In genomic region chr19:45115809-45116615, GRCh38 we compare ENCODE assay signal across 11 cellular contexts. TPM values are rescaled to one million over a fixed set of nuclear protein-coding genes. Genes with fewer than 3 reads are reported as not detected.
DNase-seq lines count a peak whose midpoint lies in the region; ATAC-seq and TF ChIP-seq lines count a peak whose summit lies in the region.
"Had no signal": no experiment of that assay in that cellular context is flagged by ENCODE, and none has a peak within 500 bp of the region (broad histone marks: within the 10 kb centered on the region; RNA-seq: fewer than 3 reads in every experiment).

No MANE protein-coding gene starts in this region.

- no peak overlapping the region for H2AFZ ChIP-seq in GM23338

- H3K4me1 Mint-ChIP-seq in GM23338 = peaks cover 12% of the 10 kb centered on the region
- peaks cover 30 to 35% of the 10 kb centered on the region in 2 donors for H3K4me1 Mint-ChIP-seq in effector memory CD8-positive, alpha-beta T cell (ENCODE audit: low read depth in 2 of 2)

- no peaks in the 10 kb centered on the region; the same call in 2 of the 3 replicates for H3K36me3 Mint-ChIP-seq in GM23338 (ENCODE audit: low read depth)
- peaks cover 5% of the 10 kb centered on the region for H3K36me3 Mint-ChIP-seq in effector memory CD8-positive, alpha-beta T cell (ENCODE audit: insufficient read depth)

- 0 out of 2 replicates have a peak overlapping the region, but pooled peaks have one; percentile 31 for H3K27ac Mint-ChIP-seq in GM23338
- peak overlapping the region in 1 of 2 donors; percentile 71 for H3K27ac Mint-ChIP-seq in effector memory CD8-positive, alpha-beta T cell

- H3K36me3 ChIP-seq in BE2C (no peaks in the 10 kb centered on the region; the same call in 1 of the 2 replicates), GM23338 (ENCODE audit: insufficient read depth) (no peaks in the 10 kb centered on the region), body of pancreas (replicated peaks in 1 of 2; ENCODE audit: insufficient read depth in 1 of 2, low read depth in 2 of 2) (no peaks in the 10 kb centered on the region), transverse colon (no peaks in the 10 kb centered on the region)

- no peaks in the 10 kb centered on the region for H3K9me3 Mint-ChIP-seq in GM23338
- H3K9me3 Mint-ChIP-seq in effector memory CD8-positive, alpha-beta T cell = no peaks in the 10 kb centered on the region

- H3K79me2 ChIP-seq in GM23338 (replicated peaks; ENCODE audit: insufficient read depth) = peaks cover 86% of the 10 kb centered on the region

- peaks cover 12% of the 10 kb centered on the region for H3K27me3 Mint-ChIP-seq in GM23338 (ENCODE audit: insufficient read depth, low read depth, poor library complexity)
- H3K27me3 Mint-ChIP-seq in effector memory CD8-positive, alpha-beta T cell = no peaks in the 10 kb centered on the region

- TF ChIP-seq POLR2A in body of pancreas (IDR thresholded peaks at IDR 0.05) (no peak), transverse colon (IDR thresholded peaks at IDR 0.05) (no peak)

- DNase-seq in BE2C (peak; percentile 47), GM23338 (ENCODE audit: low spot score) (no peak), NCI-H510A treated with DMSO at 0.1 percent for 48 hours (lab: John Stamatoyannopoulos, UW) (peak; percentile 42), left lobe of liver (ENCODE audit: low spot score) (no peak), body of pancreas (no peak), COLO829 (ENCODE audit: low spot score) (no peak), transverse colon (no peak)
- DNase-seq in effector memory CD8-positive, alpha-beta T cell = no peak
- DNase-seq: erythroblast; NK-92 treated with Interleukin-12 subunit alpha and Interleukin-12 subunit beta, amount 100 ng/mL, for 24 hours had no signal

- H3K9me3 ChIP-seq in BE2C (no peaks in the 10 kb centered on the region), body of pancreas (no peaks in the 10 kb centered on the region), transverse colon (no peaks in the 10 kb centered on the region)

- H3F3A ChIP-seq in GM23338 (replicated peaks; ENCODE audit: low read depth) = no peaks in the 10 kb centered on the region

- no peak overlapping the region for H3K27ac ChIP-seq in GM23338 (ENCODE audit: low read depth)
- no peak overlapping the region for H3K27ac ChIP-seq in body of pancreas
- H3K27ac ChIP-seq in transverse colon = no peak overlapping the region
- H3K27ac ChIP-seq: skin epidermis had no signal

- no peaks in the 10 kb centered on the region for H3K9me2 ChIP-seq in GM23338 (ENCODE audit: insufficient read depth)

- intact Hi-C loops in body of pancreas (cut with DNase I) (no loop called here), transverse colon (cut with DNase I; ENCODE audit: low total_unique reads) (loop anchor here (5.0 kb wide), 1 partner anchor 981 kb away; no protein-coding TSS in a partner anchor)

- no peak for TF ChIP-seq EP300 in transverse colon (IDR thresholded peaks at IDR 0.05; ENCODE audit: low read depth)

- no peak overlapping the region for H3K4me3 ChIP-seq in BE2C (ENCODE audit: low read depth, low read length)
- no peak overlapping the region for H3K4me3 ChIP-seq in GM23338
- no peak overlapping the region for H3K4me3 ChIP-seq in body of pancreas
- H3K4me3 ChIP-seq in transverse colon = no peak overlapping the region
- H3K4me3 ChIP-seq: skin epidermis had no signal

- no peak overlapping the region; the same call in 2 of the 3 replicates for H3K4me3 Mint-ChIP-seq in GM23338
- peak overlapping the region; percentile 40 to 76 for H3K4me3 Mint-ChIP-seq in effector memory CD8-positive, alpha-beta T cell

- TF ChIP-seq CTCF in BE2C (IDR thresholded peaks at IDR 0.05; ENCODE audit: low read depth, low read length) (no peak), GM23338 (conservative IDR thresholded peaks at IDR 0.05; ENCODE audit: low read depth in 2 of 2) (peak in 1 of 2 experiments; percentile 30; a peak in 2 of 4 replicates), body of pancreas (IDR thresholded peaks at IDR 0.05) (no peak), transverse colon (IDR thresholded peaks at IDR 0.05) (no peak)

- WGBS in body of pancreas, 2 donors = 89 to 93% methylated on average over 15 to 20 of the region's 21 CpGs
- WGBS in transverse colon (ENCODE audit: low coverage in 1 of 2), 2 donors = 88 to 95% methylated on average over 4 to 16 of the region's 21 CpGs

- no peak overlapping the region for H3K4me2 ChIP-seq in GM23338

- H3K4me1 ChIP-seq in BE2C (peaks cover 14% of the 10 kb centered on the region), GM23338 (ENCODE audit: insufficient read depth) (no peaks in the 10 kb centered on the region; the same call in 1 of the 2 replicates), body of pancreas (peaks cover 42% of the 10 kb centered on the region), transverse colon (peaks cover 21 to 70% (median 58%) of the 10 kb centered on the region in 4 donors)

- H3K27me3 ChIP-seq in BE2C (no peaks in the 10 kb centered on the region), GM23338 (ENCODE audit: insufficient read depth) (no peaks in the 10 kb centered on the region), body of pancreas (no peaks in the 10 kb centered on the region), transverse colon (no peaks in the 10 kb centered on the region)

- ATAC-seq in GM23338 (peak; percentile 10; the same call in 1 of the 3 replicates), left lobe of liver (no peak), body of pancreas (no peak)
- ATAC-seq in effector memory CD8-positive, alpha-beta T cell (replicated peaks) = no peak

- in situ Hi-C loops in transverse colon (cut with MboI; ENCODE audit: low pct_ligation_motif_present in 1 of 4, low pct_unique_long_range_greater_than_20kb in 1 of 4, low sequenced_read_pairs in 3 of 4) = no loop called here

- peaks cover 55% of the 10 kb centered on the region for H4K20me1 ChIP-seq in GM23338 (replicated peaks; ENCODE audit: insufficient read depth)

TF ChIP-seq in GM23338, 12 proteins besides CTCF, POLR2A, EP300 and RAD21:
- TF ChIP-seq ZNF331 (CRISPR knock-in tag; IDR thresholded peaks at IDR 0.05; ENCODE audit: low read depth) = no peak
- no peak for TF ChIP-seq REST (IDR thresholded peaks at IDR 0.05; ENCODE audit: unreplicated experiment)
- no peak for TF ChIP-seq POLR2AphosphoS5 (IDR thresholded peaks at IDR 0.05; ENCODE audit: low read depth)
- no peak for TF ChIP-seq CREB1 (CRISPR knock-in tag; IDR thresholded peaks at IDR 0.05; ENCODE audit: low read depth)
- TF ChIP-seq JUNB (IDR thresholded peaks at IDR 0.05; ENCODE audit: unreplicated experiment) = no peak

RNA-seq across cellular contexts. Expression of gene PPP1R37, which starts 23.0 kb away (rescaled TPM):
- 59.0 TPM for polyA plus RNA-seq in BE2C (2012; ENCODE audit: insufficient read depth, insufficient read length, low read depth)
- total RNA-seq in GM23338 (2014; rRNA removed; shearing (Covaris generic)) = 33.3 and 47.2 TPM in 2 replicates
- 6.9 and 7.8 TPM in 2 replicates for polyA plus RNA-seq in GM23338 (2016; fragmentation: Nextera tagmentation; extraction: Ambion mirVana)
- total RNA-seq in left lobe of liver = 11.3 TPM
- total RNA-seq in body of pancreas = 10 to 100 TPM; 16.6 to 49.8 TPM
- 10 to 100 TPM; 31.1 to 92.5 (median 45.2) TPM for total RNA-seq in transverse colon

RNA-seq across cellular contexts. Expression of gene GEMIN7, which starts 37.0 kb away (rescaled TPM):
- 67.8 TPM for polyA plus RNA-seq in BE2C (2012; ENCODE audit: insufficient read depth, insufficient read length, low read depth)
- 49.6 and 52.6 TPM in 2 replicates for total RNA-seq in GM23338 (2014; rRNA removed; shearing (Covaris generic))
- 90.5 and 91.6 TPM in 2 replicates for polyA plus RNA-seq in GM23338 (2016; fragmentation: Nextera tagmentation; extraction: Ambion mirVana)
- 11.7 TPM for total RNA-seq in left lobe of liver
- total RNA-seq in body of pancreas = 10 to 100 TPM; 15.8 to 19.5 TPM
- 10 to 100 TPM in 3 of 4 donors, 1 to 10 TPM in 1; 3.0 to 21.1 (median 15.9) TPM for total RNA-seq in transverse colon

RNA-seq across cellular contexts. Expression of gene ZNF296, which starts 39.7 kb away (rescaled TPM):
- 4.9 TPM for polyA plus RNA-seq in BE2C (2012; ENCODE audit: insufficient read depth, insufficient read length, low read depth)
- 10.3 and 13.4 TPM in 2 replicates for total RNA-seq in GM23338 (2014; rRNA removed; shearing (Covaris generic))
- 16.5 and 18.6 TPM in 2 replicates for polyA plus RNA-seq in GM23338 (2016; fragmentation: Nextera tagmentation; extraction: Ambion mirVana)
- total RNA-seq in left lobe of liver (0.35 TPM), body of pancreas (under 1 TPM in 1 of 2 donors, not detected in 1; 0.26 TPM), transverse colon (1 to 10 TPM in 3 of 4 donors, under 1 TPM in 1; 0.75 to 5.8 (median 3.5) TPM)

RNA-seq across cellular contexts. Expression of gene NKPD1, which starts 44.8 kb away (rescaled TPM):
- 0.17 TPM for polyA plus RNA-seq in BE2C (2012; ENCODE audit: insufficient read depth, insufficient read length, low read depth)
- 1.3 and 2.2 TPM in 2 replicates for total RNA-seq in GM23338 (2014; rRNA removed; shearing (Covaris generic))
- 0.09 and 0.24 TPM in 2 replicates for polyA plus RNA-seq in GM23338 (2016; fragmentation: Nextera tagmentation; extraction: Ambion mirVana)
- total RNA-seq in left lobe of liver (not detected), body of pancreas (not detected), transverse colon (1 to 10 TPM in 1 of 4 donors, under 1 TPM in 1, not detected in 2; 0.32 to 1.5 TPM)

Comparison
In these comparisons a context has a peak if more than half of its experiments do, and no peak if none do; other contexts are left out.
1. DNase-seq: peak in BE2C (single experiment) and NCI-H510A treated with DMSO at 0.1 percent for 48 hours (single experiment); none in GM23338 (single experiment), effector memory CD8-positive, alpha-beta T cell (0 of 3), left lobe of liver (single experiment), body of pancreas (0 of 4), COLO829 (single experiment) and transverse colon (single experiment).